ENCODE assay signal across 8 cellular contexts in the genomic region with DNA sequence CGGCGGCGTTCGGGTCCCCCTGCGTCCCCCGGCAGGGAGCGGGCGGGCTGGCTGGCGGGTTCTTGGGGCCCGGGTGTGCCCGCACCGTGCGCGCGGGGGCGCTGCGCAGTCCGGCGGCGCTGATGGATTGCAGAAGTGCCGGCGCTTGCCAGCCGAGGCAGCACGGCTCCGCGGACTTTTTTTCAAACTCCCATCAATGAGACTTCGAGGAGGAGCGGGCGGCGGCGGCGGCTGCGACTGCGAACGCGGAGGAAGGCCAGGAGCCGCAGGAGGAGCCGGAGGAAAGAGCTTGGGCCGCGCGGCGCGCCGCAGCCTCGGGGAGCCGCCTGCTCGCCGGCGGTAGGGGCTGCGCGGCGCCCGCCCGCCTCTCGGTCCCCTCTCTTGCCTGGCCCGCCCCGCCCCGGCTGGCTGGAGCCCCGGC. TPM values are rescaled to one million over a fixed set of nuclear protein-coding genes. Genes with fewer than 3 reads are reported as not detected.
A peak's percentile ranks its signal among the peaks of the same experiment; 100 is the strongest.
DNase-seq lines count a peak whose midpoint lies in the region; ATAC-seq and FAIRE-seq lines count a peak whose summit lies in the region.

A gene (plus strand): TSS at position 119 of the 421 bp plus-strand sequence. CDS start 61,453 bp downstream, outside the sequence.

- H3K27ac Mint-ChIP-seq in activated CD8-positive, alpha-beta memory T cell treated with anti-CD3 and anti-CD28 coated beads, Interleukin-2, amount 10 ng/mL, durations not matched to agents 7 days and 5 days: no peak within 1 kb of the TSS
- H3K27ac Mint-ChIP-seq in CD4-positive, alpha-beta memory T cell: no peak within 1 kb of the TSS

- H3K9me3 Mint-ChIP-seq in activated CD8-positive, alpha-beta memory T cell treated with anti-CD3 and anti-CD28 coated beads, Interleukin-2, amount 10 ng/mL, durations not matched to agents 7 days and 5 days (ENCODE audit: low read depth): no peaks in the 10 kb centered on the region
- H3K9me3 Mint-ChIP-seq in CD4-positive, alpha-beta memory T cell: peaks cover 0 to 5% (median 0%) of the 10 kb centered on the region in 8 donors

- H3K27me3 Mint-ChIP-seq in activated CD8-positive, alpha-beta memory T cell treated with anti-CD3 and anti-CD28 coated beads, Interleukin-2, amount 10 ng/mL, durations not matched to agents 7 days and 5 days: peaks cover 69% of the 10 kb centered on the region
- H3K27me3 Mint-ChIP-seq in CD4-positive, alpha-beta memory T cell: peaks cover 41 to 46% of the 10 kb centered on the region in 2 donors

- no peaks in the 10 kb centered on the region for H3K36me3 Mint-ChIP-seq in activated CD8-positive, alpha-beta memory T cell treated with anti-CD3 and anti-CD28 coated beads, Interleukin-2, amount 10 ng/mL, durations not matched to agents 7 days and 5 days
- no peaks in the 10 kb centered on the region for H3K36me3 Mint-ChIP-seq in CD4-positive, alpha-beta memory T cell

- no peak within 1 kb of the TSS for H3K27ac ChIP-seq in CD4-positive, alpha-beta memory T cell (ENCODE audit: low read depth, low read length)

- no peaks in the 10 kb centered on the region for H3K36me3 ChIP-seq in CD4-positive, alpha-beta memory T cell (ENCODE audit: insufficient read depth, low read length)

- H3K4me1 Mint-ChIP-seq in activated CD8-positive, alpha-beta memory T cell treated with anti-CD3 and anti-CD28 coated beads, Interleukin-2, amount 10 ng/mL, durations not matched to agents 7 days and 5 days: peaks cover 14% of the 10 kb centered on the region
- H3K4me1 Mint-ChIP-seq in CD4-positive, alpha-beta memory T cell: peaks cover 0 to 14% (median 6%) of the 10 kb centered on the region in 4 donors

- peak; percentile 91 for DNase-seq in AG08396 (ENCODE audit: low spot score)
- peak; percentile 85 for DNase-seq in NCI-H2171 (lab: John Stamatoyannopoulos, UW)
- DNase-seq in activated CD8-positive, alpha-beta memory T cell treated with anti-CD3 and anti-CD28 coated beads, Interleukin-2, amount 10 ng/mL, durations not matched to agents 7 days and 5 days: peak; percentile 57
- peak; percentile 77 to 80 for DNase-seq in frontal cortex (ENCODE audit: low spot score in 2 of 2)
- peak in 40 of 56 donors; percentile 19 to 78 (median 41) for DNase-seq in nucleus accumbens (lab: John Stamatoyannopoulos, UW)
- DNase-seq in CD4-positive, alpha-beta memory T cell: no peak

- H3K4me1 ChIP-seq in CD4-positive, alpha-beta memory T cell (ENCODE audit: insufficient read depth, low read length): no peaks in the 10 kb centered on the region

- peaks cover 19% of the 10 kb centered on the region for H3K27me3 ChIP-seq in CD4-positive, alpha-beta memory T cell (ENCODE audit: insufficient read depth, low read length)

- ATAC-seq in GM18867 (IDR thresholded peaks at IDR 0.05; ENCODE audit: unreplicated experiment): peak; percentile 61
- ATAC-seq in activated CD8-positive, alpha-beta memory T cell treated with anti-CD3 and anti-CD28 coated beads, Interleukin-2, amount 10 ng/mL, durations not matched to agents 7 days and 5 days: peak; percentile 77
- ATAC-seq in GM18519 (IDR thresholded peaks at IDR 0.05; ENCODE audit: low FRiP score, unreplicated experiment): no peak

- POLR2A ChIA-PET in CD4-positive, alpha-beta memory T cell (lab: Charles Lee; ENCODE audit: partially characterized antibody): no interaction called here

- CTCF ChIA-PET in activated CD8-positive, alpha-beta memory T cell treated with anti-CD3 and anti-CD28 coated beads, Interleukin-2, amount 10 ng/mL, durations not matched to agents 7 days and 5 days (lab: Charles Lee): interaction anchor here (1.2 kb wide), 1 partner anchor 39 kb away, joined by 4 read pairs; no protein-coding TSS in a partner anchor
- CTCF ChIA-PET in CD4-positive, alpha-beta memory T cell (lab: Charles Lee; ENCODE audit: partially characterized antibody): no interaction called here

- no peak for FAIRE-seq in frontal cortex (lab: Jason Lieb, UNC)

- H3K4me3 ChIP-seq in CD4-positive, alpha-beta memory T cell (ENCODE audit: low read length in 2 of 2): no peak within 1 kb of the TSS

- intact Hi-C loops in CD4-positive, alpha-beta memory T cell (cut with micrococcal nuclease): no loop called here

- no peaks in the 10 kb centered on the region for H3K9me3 ChIP-seq in CD4-positive, alpha-beta memory T cell (ENCODE audit: control insufficient read depth in 1 of 2, low read length in 2 of 2)

- H3K4me3 Mint-ChIP-seq in activated CD8-positive, alpha-beta memory T cell treated with anti-CD3 and anti-CD28 coated beads, Interleukin-2, amount 10 ng/mL, durations not matched to agents 7 days and 5 days: peak within 1 kb of the TSS; percentile 28
- H3K4me3 Mint-ChIP-seq in CD4-positive, alpha-beta memory T cell: peak within 1 kb of the TSS in 1 of 8 donors; percentile 45

RNA-seq across cellular contexts. Expression of the gene that starts here (rescaled TPM):
- 1 to 10 TPM in 1 of 2 experiments, under 1 TPM in 1; 0.28 to 1.3 TPM for total RNA-seq in activated CD8-positive, alpha-beta memory T cell treated with anti-CD3 and anti-CD28 coated beads, Interleukin-2, amount 10 ng/mL, durations not matched to agents 7 days and 5 days
- total RNA-seq in frontal cortex: 0.41 TPM
- not detected for total RNA-seq in CD4-positive, alpha-beta memory T cell
- polyA plus RNA-seq in CD4-positive, alpha-beta memory T cell: not detected

Comparison
In these comparisons a context has a peak if more than half of its experiments do, and no peak if none do; other contexts are left out.
1. Peak in DNase-seq in frontal cortex; RNA of the gene not detected or under 1 TPM.
2. DNase-seq: peak in AG08396 (single experiment), NCI-H2171 (single experiment), activated CD8-positive, alpha-beta memory T cell treated with anti-CD3 and anti-CD28 coated beads, Interleukin-2, amount 10 ng/mL, durations not matched to agents 7 days and 5 days (single experiment) and nucleus accumbens (40 of 56); none in CD4-positive, alpha-beta memory T cell (0 of 5).